Comparison of ENCODE assay signal across 8 cellular contexts in genomic region chr18:9335255-9336045, GRCh38. TPM values are rescaled to one million over a fixed set of nuclear protein-coding genes. Genes with fewer than 3 reads are reported as not detected.
DNase-seq lines count a peak whose midpoint lies in the region; ATAC-seq, FAIRE-seq and TF ChIP-seq lines count a peak whose summit lies in the region.

No MANE protein-coding gene starts in this region.

- H3K9me3 Mint-ChIP-seq in activated CD8-positive, alpha-beta T cell treated with anti-CD3 and anti-CD28 coated beads, Interleukin-2, amount 10 ng/mL, durations not matched to agents 7 days and 5 days (ENCODE audit: insufficient read depth), result no peaks in the 10 kb centered on the region
- H3K9me3 Mint-ChIP-seq in stimulated activated naive B cell treated with anti-CD40 and anti-IgM and Interleukin-4, amounts not matched to agents 10 μg/mL and 1 μg/mL and 100 μg/mL, for 72 hours, result peaks cover 0 to 1% of the 10 kb centered on the region in 2 donors

- H3K9me3 ChIP-seq in BE2C, result no peaks in the 10 kb centered on the region
- H3K9me3 ChIP-seq in iPS-15b (ENCODE audit: control insufficient read depth, insufficient read depth, low read length), result no peaks in the 10 kb centered on the region

- H3K36me3 Mint-ChIP-seq in activated CD8-positive, alpha-beta T cell treated with anti-CD3 and anti-CD28 coated beads, Interleukin-2, amount 10 ng/mL, durations not matched to agents 7 days and 5 days (ENCODE audit: low read depth), result peaks cover 16% of the 10 kb centered on the region
- H3K36me3 Mint-ChIP-seq in stimulated activated naive B cell treated with anti-CD40 and anti-IgM and Interleukin-4, amounts not matched to agents 10 μg/mL and 1 μg/mL and 100 μg/mL, for 72 hours, result peaks cover 2 to 6% of the 10 kb centered on the region in 2 donors

- no peak overlapping the region for H3K27ac Mint-ChIP-seq in activated CD8-positive, alpha-beta T cell treated with anti-CD3 and anti-CD28 coated beads, Interleukin-2, amount 10 ng/mL, durations not matched to agents 7 days and 5 days
- peak overlapping the region; percentile 56 for H3K27ac Mint-ChIP-seq in stimulated activated naive B cell treated with anti-CD40 and anti-IgM and Interleukin-4, amounts not matched to agents 10 μg/mL and 1 μg/mL and 100 μg/mL, for 72 hours

- DNase-seq in BE2C (no peak), H54 (ENCODE audit: insufficient read length, low spot score) (no peak), AML-193 (lab: John Stamatoyannopoulos, UW) (no peak), NCI-H524 treated with DMSO at 0.1 percent for 48 hours (lab: John Stamatoyannopoulos, UW) (no peak)
- no peak for DNase-seq in activated CD8-positive, alpha-beta T cell treated with anti-CD3 and anti-CD28 coated beads, Interleukin-2, amount 10 ng/mL, durations not matched to agents 7 days and 5 days
- no peak for DNase-seq in stimulated activated naive B cell treated with anti-CD40 and anti-IgM and Interleukin-4, amounts not matched to agents 10 μg/mL and 1 μg/mL and 100 μg/mL, for 72 hours

- H3K4me3 Mint-ChIP-seq in activated CD8-positive, alpha-beta T cell treated with anti-CD3 and anti-CD28 coated beads, Interleukin-2, amount 10 ng/mL, durations not matched to agents 7 days and 5 days, result peak overlapping the region; percentile 82
- peak overlapping the region; percentile 81 to 93 for H3K4me3 Mint-ChIP-seq in stimulated activated naive B cell treated with anti-CD40 and anti-IgM and Interleukin-4, amounts not matched to agents 10 μg/mL and 1 μg/mL and 100 μg/mL, for 72 hours

- H3K36me3 ChIP-seq in BE2C, result no peaks in the 10 kb centered on the region
- peaks cover 3% of the 10 kb centered on the region for H3K36me3 ChIP-seq in iPS-15b (ENCODE audit: control insufficient read depth, insufficient read depth, low read length)

- H3K4me1 ChIP-seq in BE2C (no peaks in the 10 kb centered on the region), iPS-15b (ENCODE audit: control insufficient read depth, insufficient read depth, low read length) (peaks cover 2% of the 10 kb centered on the region)

- H3K4me1 Mint-ChIP-seq in activated CD8-positive, alpha-beta T cell treated with anti-CD3 and anti-CD28 coated beads, Interleukin-2, amount 10 ng/mL, durations not matched to agents 7 days and 5 days (ENCODE audit: low read depth), result peaks cover 34% of the 10 kb centered on the region
- peaks cover 5 to 19% of the 10 kb centered on the region in 2 donors for H3K4me1 Mint-ChIP-seq in stimulated activated naive B cell treated with anti-CD40 and anti-IgM and Interleukin-4, amounts not matched to agents 10 μg/mL and 1 μg/mL and 100 μg/mL, for 72 hours

- CTCF ChIA-PET in activated CD8-positive, alpha-beta T cell treated with anti-CD3 and anti-CD28 coated beads, Interleukin-2, amount 10 ng/mL, durations not matched to agents 7 days and 5 days (lab: Charles Lee), result interaction anchor here (1.8 kb wide), 1 partner anchor 262 kb away, joined by 4 read pairs; no protein-coding TSS in a partner anchor

- TF ChIP-seq POLR2A in H54 (IDR thresholded peaks at IDR 0.05; ENCODE audit: low read depth, low read length), result no peak

- no peak for TF ChIP-seq CTCF in BE2C (IDR thresholded peaks at IDR 0.05; ENCODE audit: low read depth, low read length)

- no peak for ATAC-seq in activated CD8-positive, alpha-beta T cell treated with anti-CD3 and anti-CD28 coated beads, Interleukin-2, amount 10 ng/mL, durations not matched to agents 7 days and 5 days
- peak; percentile 63 to 64 for ATAC-seq in stimulated activated naive B cell treated with anti-CD40 and anti-IgM and Interleukin-4, amounts not matched to agents 10 μg/mL and 1 μg/mL and 100 μg/mL, for 72 hours (replicated peaks)
- ATAC-seq in HG03139 (IDR thresholded peaks at IDR 0.05; ENCODE audit: unreplicated experiment), result no peak

- no peak overlapping the region for H3K9ac ChIP-seq in iPS-15b (ENCODE audit: low read depth, low read length)

- H3K4me3 ChIP-seq in BE2C (ENCODE audit: low read depth, low read length) (peak overlapping the region; percentile 60), iPS-15b (ENCODE audit: low read depth, low read length) (peak overlapping the region; percentile 71)

- H3K27me3 ChIP-seq in BE2C, result no peaks in the 10 kb centered on the region
- H3K27me3 ChIP-seq in iPS-15b (ENCODE audit: control insufficient read depth, insufficient read depth, low read length), result peaks cover 13% of the 10 kb centered on the region

- POLR2A ChIA-PET in activated CD8-positive, alpha-beta T cell treated with anti-CD3 and anti-CD28 coated beads, Interleukin-2, amount 10 ng/mL, durations not matched to agents 7 days and 5 days (lab: Charles Lee), result no interaction called here

- peak; percentile 70 for FAIRE-seq in H54 (lab: Jason Lieb, UNC)

- peaks cover 8% of the 10 kb centered on the region for H3K27me3 Mint-ChIP-seq in activated CD8-positive, alpha-beta T cell treated with anti-CD3 and anti-CD28 coated beads, Interleukin-2, amount 10 ng/mL, durations not matched to agents 7 days and 5 days (ENCODE audit: low read depth)
- peaks cover 3 to 11% of the 10 kb centered on the region in 2 donors for H3K27me3 Mint-ChIP-seq in stimulated activated naive B cell treated with anti-CD40 and anti-IgM and Interleukin-4, amounts not matched to agents 10 μg/mL and 1 μg/mL and 100 μg/mL, for 72 hours

RNA-seq across cellular contexts. Expression of gene TWSG1, which starts 0.9 kb away (rescaled TPM):
- 2.9 TPM for polyA plus RNA-seq in BE2C (2012; ENCODE audit: insufficient read depth, insufficient read length, low read depth)
- total RNA-seq in activated CD8-positive, alpha-beta T cell treated with anti-CD3 and anti-CD28 coated beads, Interleukin-2, amount 10 ng/mL, durations not matched to agents 7 days and 5 days, result 1 to 10 TPM; 7.8 to 8.9 TPM

Comparison
In these comparisons a context has a peak if more than half of its experiments do, and no peak if none do; other contexts are left out.
1. ATAC-seq: peak in stimulated activated naive B cell treated with anti-CD40 and anti-IgM and Interleukin-4, amounts not matched to agents 10 μg/mL and 1 μg/mL and 100 μg/mL, for 72 hours (2 of 2); none in activated CD8-positive, alpha-beta T cell treated with anti-CD3 and anti-CD28 coated beads, Interleukin-2, amount 10 ng/mL, durations not matched to agents 7 days and 5 days (single experiment) and HG03139 (single experiment).